Comparison of ENCODE assay signal across 16 cellular contexts in genomic region chr16:83390759-83391158, GRCh38.
"Had no signal": no experiment of that assay in that cellular context is flagged by ENCODE, and none has a peak within 500 bp of the region (broad histone marks: within the 10 kb centered on the region; RNA-seq: fewer than 3 reads in every experiment).

No MANE protein-coding gene starts in this region.

- ATAC-seq: activated CD8-positive, alpha-beta T cell treated with anti-CD3 and anti-CD28 coated beads for 36 hours; activated naive CD4-positive, alpha-beta T cell treated with anti-CD3 and anti-CD28 coated beads, Interleukin-2, amount 50 U/mL, for 72 hours; body of pancreas; gastroesophageal sphincter; left lobe of liver; psoas muscle; stimulated activated naive CD8-positive, alpha-beta T cell treated with anti-CD3 and anti-CD28 coated beads, Interleukin-15, Interleukin-2, amounts not matched to agents 100 U/mL and 50 U/mL, for 24 hours had no signal

- H3K4me3 ChIP-seq: body of pancreas, gastroesophageal sphincter, heart right ventricle, psoas muscle had no signal

- H3K36me3 ChIP-seq: gastroesophageal sphincter, heart right ventricle had no signal

- H3K27ac ChIP-seq: body of pancreas, gastroesophageal sphincter, psoas muscle had no signal

- DNase-seq: activated B cell treated with CpG ODN at 0.5 μM for 24 hours; activated CD4-positive, alpha-beta T cell treated with anti-CD3 and anti-CD28 coated beads for 48 hours; activated CD8-positive, alpha-beta T cell treated with anti-CD3 and anti-CD28 coated beads for 36 hours; activated gamma-delta T cell; activated T-cell treated with anti-CD3 and anti-CD28 coated beads, Interleukin-2, amount 50 U/mL, for 48 hours; body of pancreas; effector memory CD4-positive, alpha-beta T cell; heart right ventricle; psoas muscle; stimulated activated CD4-positive, alpha-beta T cell treated with anti-CD3 and anti-CD28 coated beads, Interleukin-15, amount 100 ng/mL, for 24 hours; stimulated activated CD4-positive, alpha-beta T cell treated with anti-CD3 and anti-CD28 coated beads, Interleukin-4, amount 100 ng/mL, for 1 hour; stimulated activated naive CD8-positive, alpha-beta T cell treated with anti-CD3 and anti-CD28 coated beads, Interleukin-15, Interleukin-2, amounts not matched to agents 100 U/mL and 50 U/mL, for 24 hours; trophoblast cell had no signal

- H3K9me3 ChIP-seq: body of pancreas, psoas muscle had no signal

- H3K4me1 ChIP-seq: body of pancreas, gastroesophageal sphincter, psoas muscle had no signal

- H3K27me3 ChIP-seq: body of pancreas, gastroesophageal sphincter, heart right ventricle had no signal
